ENCODE assay signal across 8 cellular contexts in the genomic region with DNA sequence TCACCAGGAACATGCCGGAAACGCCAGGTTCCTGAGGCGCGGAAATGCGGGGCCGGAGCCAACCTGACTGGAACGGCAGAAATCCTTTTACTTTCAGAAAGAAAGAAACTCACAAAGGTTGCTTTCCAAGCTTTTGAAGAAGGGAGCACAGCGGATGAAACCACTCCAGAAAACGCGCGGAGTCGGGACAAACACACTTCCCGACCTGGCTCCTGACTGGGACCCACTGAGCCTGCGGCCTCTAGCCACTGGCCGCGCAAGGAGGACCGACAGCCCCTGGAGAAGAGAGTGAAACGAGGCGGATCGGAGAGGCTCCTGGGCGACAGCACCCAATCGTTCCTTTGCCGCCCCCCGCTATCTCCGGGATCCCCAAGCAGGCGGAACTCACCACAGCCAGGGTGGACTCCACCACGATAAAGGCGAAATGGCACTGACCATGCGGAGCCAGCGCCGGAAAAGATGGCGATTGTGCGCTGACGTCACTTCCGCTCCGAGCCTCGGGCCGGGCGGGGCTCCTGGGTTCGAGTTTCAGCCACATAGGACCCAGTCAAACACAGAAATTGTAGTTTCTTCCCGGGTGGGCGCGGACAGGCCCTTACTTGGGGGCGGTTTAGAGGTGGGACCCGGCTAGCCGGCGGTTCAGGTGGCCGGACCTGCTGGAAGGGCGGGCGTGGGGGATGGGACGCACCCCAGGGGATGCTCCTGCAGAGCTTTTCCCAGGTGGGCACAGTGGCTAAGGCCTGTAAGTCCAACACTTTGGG. TPM values are rescaled to one million over a fixed set of nuclear protein-coding genes. Genes with fewer than 3 reads are reported as not detected.
DNase-seq lines count a peak whose midpoint lies in the region; ATAC-seq and TF ChIP-seq lines count a peak whose summit lies in the region.

A gene (minus strand): TSS at position 432 of the 761 bp plus-strand sequence. CDS start 16,407 bp downstream, outside the sequence.

- ATAC-seq in GM21723 (IDR thresholded peaks at IDR 0.05; ENCODE audit: unreplicated experiment) (peak; percentile 91), RWPE2 (ENCODE audit: low read depth) (peak; percentile 82)

- H3K9me3 Mint-ChIP-seq in nephron, result peaks cover 27% of the 10 kb centered on the region
- peaks cover 9% of the 10 kb centered on the region for H3K9me3 Mint-ChIP-seq in stimulated activated naive CD8-positive, alpha-beta T cell treated with anti-CD3 and anti-CD28 coated beads, Interleukin-15, Interleukin-2, amounts not matched to agents 100 ng/mL and 50 ng/mL, for 24 hours

- peaks cover 34% of the 10 kb centered on the region for H3K36me3 ChIP-seq in RWPE2 (ENCODE audit: low read depth)

- TF ChIP-seq CTCF in RWPE2 (IDR thresholded peaks at IDR 0.05; ENCODE audit: poor library complexity, severe bottlenecking) (no peak), fibroblast of the aortic adventitia (IDR thresholded peaks at IDR 0.05; ENCODE audit: insufficient read depth, low read length) (no peak), nephron (IDR thresholded peaks at IDR 0.05; ENCODE audit: unreplicated experiment in 3 of 3) (no peak)

- H3K27me3 Mint-ChIP-seq in nephron (ENCODE audit: low read depth), result peaks cover 13% of the 10 kb centered on the region
- peaks cover 8% of the 10 kb centered on the region for H3K27me3 Mint-ChIP-seq in stimulated activated naive CD8-positive, alpha-beta T cell treated with anti-CD3 and anti-CD28 coated beads, Interleukin-15, Interleukin-2, amounts not matched to agents 100 ng/mL and 50 ng/mL, for 24 hours

- H3K4me3 ChIP-seq in RWPE2 (ENCODE audit: severe bottlenecking) (peak within 1 kb of the TSS; percentile 66), fibroblast of the aortic adventitia (ENCODE audit: low read depth, low read length) (peak within 1 kb of the TSS; percentile 95)

- peaks cover 4% of the 10 kb centered on the region for H3K4me1 Mint-ChIP-seq in nephron
- peaks cover 43% of the 10 kb centered on the region for H3K4me1 Mint-ChIP-seq in stimulated activated naive CD8-positive, alpha-beta T cell treated with anti-CD3 and anti-CD28 coated beads, Interleukin-15, Interleukin-2, amounts not matched to agents 100 ng/mL and 50 ng/mL, for 24 hours (ENCODE audit: low read depth)

- H3K27ac Mint-ChIP-seq in nephron, result peak within 1 kb of the TSS; percentile 94 to 99 (median 96)
- H3K27ac Mint-ChIP-seq in stimulated activated naive CD8-positive, alpha-beta T cell treated with anti-CD3 and anti-CD28 coated beads, Interleukin-15, Interleukin-2, amounts not matched to agents 100 ng/mL and 50 ng/mL, for 24 hours, result peak within 1 kb of the TSS; percentile 92

- no peaks in the 10 kb centered on the region for H3K27me3 ChIP-seq in RWPE2 (ENCODE audit: insufficient read depth, poor library complexity, severe bottlenecking)

- H3K4me3 Mint-ChIP-seq in nephron, result peak within 1 kb of the TSS; percentile 95 to 98 (median 97)
- peak within 1 kb of the TSS; percentile 92 for H3K4me3 Mint-ChIP-seq in stimulated activated naive CD8-positive, alpha-beta T cell treated with anti-CD3 and anti-CD28 coated beads, Interleukin-15, Interleukin-2, amounts not matched to agents 100 ng/mL and 50 ng/mL, for 24 hours

- no peaks in the 10 kb centered on the region for H3K4me1 ChIP-seq in RWPE2 (ENCODE audit: insufficient read depth, poor library complexity, severe bottlenecking)

- H3K27ac ChIP-seq in RWPE2 (ENCODE audit: poor library complexity, severe bottlenecking), result peak within 1 kb of the TSS; percentile 75

- peaks cover 14% of the 10 kb centered on the region for H3K9me3 ChIP-seq in RWPE2 (ENCODE audit: severe bottlenecking)

- DNase-seq in DMS53 (lab: John Stamatoyannopoulos, UW) (peak; percentile 88), Kasumi-1 (lab: John Stamatoyannopoulos, UW) (peak; percentile 69 to 74), RWPE2 (ENCODE audit: low spot score) (peak; percentile 72), fibroblast of the aortic adventitia (ENCODE audit: low read depth) (peak; percentile 77)
- peak; percentile 71 for DNase-seq in activated effector memory CD4-positive, alpha-beta T cell treated with Interleukin-2 at 50 U/mL for 16 hours

- H3K36me3 Mint-ChIP-seq in nephron (ENCODE audit: low read depth), result peaks cover 42% of the 10 kb centered on the region
- peaks cover 40% of the 10 kb centered on the region for H3K36me3 Mint-ChIP-seq in stimulated activated naive CD8-positive, alpha-beta T cell treated with anti-CD3 and anti-CD28 coated beads, Interleukin-15, Interleukin-2, amounts not matched to agents 100 ng/mL and 50 ng/mL, for 24 hours (ENCODE audit: low read depth)

RNA-seq across cellular contexts. Expression of the gene that starts here (rescaled TPM):
- total RNA-seq in fibroblast of the aortic adventitia (ENCODE audit: low replicate concordance), result 13.7 and 51.9 TPM in 2 replicates

Comparison
In these comparisons a context has a peak if more than half of its experiments do, and no peak if none do; other contexts are left out.
1. Peak in every context shown above with its lines: DNase-seq, ATAC-seq, H3K4me3 ChIP-seq and H3K27ac ChIP-seq.